In genomic region chr2:177164584-177165052, GRCh38 we compare ENCODE assay signal across 9 cellular contexts. TPM values are rescaled to one million over a fixed set of nuclear protein-coding genes. Genes with fewer than 3 reads are reported as not detected.
DNase-seq lines count a peak whose midpoint lies in the region; ATAC-seq and TF ChIP-seq lines count a peak whose summit lies in the region.
"Had no signal": no experiment of that assay in that cellular context is flagged by ENCODE, and none has a peak within 500 bp of the region (broad histone marks: within the 10 kb centered on the region; RNA-seq: fewer than 3 reads in every experiment).

No MANE protein-coding gene starts in this region.

- H2AK5ac ChIP-seq in IMR-90 (ENCODE audit: low read depth, low read length), result no peak overlapping the region

- peaks cover 0 to 2% of the 10 kb centered on the region in 2 donors for H3K27me3 Mint-ChIP-seq in CD8-positive, alpha-beta memory T cell

- peak overlapping the region; percentile 47 for H3K4me3 ChIP-seq in CD8-positive, alpha-beta memory T cell (ENCODE audit: low read length)
- H3K4me3 ChIP-seq in IMR-90 (ENCODE audit: insufficient read depth, low read depth, low read length) (peak overlapping the region; percentile 40), OCI-LY1 (ENCODE audit: low read depth, low read length, poor library complexity, severe bottlenecking) (peak overlapping the region; percentile 48)

- H3K4me2 ChIP-seq in IMR-90 (ENCODE audit: low read depth, low read length) (peak overlapping the region; percentile 92), OCI-LY1 (ENCODE audit: low read length) (peak overlapping the region; percentile 84)

- peak overlapping the region; percentile 46; the same call in 1 of the 2 replicates for H3K4ac ChIP-seq in IMR-90 (ENCODE audit: low read depth, low read length)

- H2BK120ac ChIP-seq in IMR-90 (ENCODE audit: low read depth, low read length), result peak overlapping the region; percentile 77

- H3F3A ChIP-seq in OCI-LY1 (ENCODE audit: insufficient read depth, low read length), result no peaks in the 10 kb centered on the region

- peaks cover 4% of the 10 kb centered on the region; the same call in 1 of the 2 replicates for H3K9me1 ChIP-seq in IMR-90 (ENCODE audit: insufficient read depth, low read length)

- peak; percentile 48; the same call in 1 of the 2 replicates for TF ChIP-seq POLR2A in IMR-90 (IDR thresholded peaks at IDR 0.05; ENCODE audit: low read depth, low read length)

- no peaks in the 10 kb centered on the region for H3K36me3 ChIP-seq in CD8-positive, alpha-beta memory T cell (ENCODE audit: insufficient read depth, low read length)
- H3K36me3 ChIP-seq in IMR-90 (ENCODE audit: control insufficient read depth, insufficient read depth, low read length), result no peaks in the 10 kb centered on the region
- no peaks in the 10 kb centered on the region for H3K36me3 ChIP-seq in OCI-LY1 (ENCODE audit: insufficient read depth, low read length)

- POLR2A ChIA-PET in CD8-positive, alpha-beta memory T cell (lab: Charles Lee), result interaction anchor here (0.7 to 4.7 kb wide), 6 partner anchors 47 to 251 kb away, joined by 4 to 84 read pairs (median 6); partner anchors contain the start of genes HNRNPA3 and NFE2L2
- POLR2A ChIA-PET in IMR-90 (lab: Charles Lee; ENCODE audit: unreplicated experiment), result interaction anchor here (0.9 to 1.9 kb wide), 3 partner anchors 96 to 229 kb away, joined by 3 to 9 read pairs (median 6); partner anchors contain the start of gene NFE2L2

- H2AFZ ChIP-seq in IMR-90 (replicated peaks; ENCODE audit: low read length, poor library complexity) (peak overlapping the region; percentile 71), OCI-LY1 (ENCODE audit: low read length) (peak overlapping the region; percentile 95)

- H3K79me1 ChIP-seq in IMR-90 (ENCODE audit: low read depth in 1 of 2, low read length in 2 of 2), result peaks cover 3 to 11% of the 10 kb centered on the region in 2 experiments; a peak in 3 of 4 replicates

- H3K4me1 ChIP-seq in CD8-positive, alpha-beta memory T cell (ENCODE audit: insufficient read depth, low read length), result peaks cover 18% of the 10 kb centered on the region
- H3K4me1 ChIP-seq in IMR-90 (ENCODE audit: control insufficient read depth, insufficient read depth, low read length), result peaks cover 9% of the 10 kb centered on the region
- H3K4me1 ChIP-seq in OCI-LY1 (ENCODE audit: insufficient read depth, low read length, severe bottlenecking), result peaks cover 28% of the 10 kb centered on the region

- TF ChIP-seq CTCF in IMR-90 (conservative IDR thresholded peaks at IDR 0.05; ENCODE audit: low read depth, low read length) (peak; percentile 99), OCI-LY1 (IDR thresholded peaks at IDR 0.05; ENCODE audit: low read length) (peak; percentile 99)

- no peaks in the 10 kb centered on the region for H3K9me2 ChIP-seq in OCI-LY1 (ENCODE audit: low read depth, low read length)

- H3K14ac ChIP-seq in IMR-90 (replicated peaks; ENCODE audit: low read depth, low read length), result peak overlapping the region; percentile 71; the same call in 1 of the 2 replicates

- CTCF ChIA-PET in CD8-positive, alpha-beta memory T cell (lab: Charles Lee), result interaction anchor here (0.5 to 4.9 kb wide), 54 partner anchors 9 to 609 kb away, joined by 3 to 113 read pairs (median 4); partner anchors contain the start of genes AGPS and NFE2L2
- CTCF ChIA-PET in IMR-90 (lab: Yijun Ruan, JAX), result interaction anchor here (0.6 to 2.6 kb wide), 47 partner anchors 8 to 594 kb away, joined by 3 to 29 read pairs (median 4); partner anchors contain the start of gene NFE2L2

- intact Hi-C loops in IMR-90 (cut with micrococcal nuclease), result loop anchor here (1.0 to 5.0 kb wide), 9 partner anchors 49 to 594 kb away; no protein-coding TSS in a partner anchor

- TF ChIP-seq RAD21 in IMR-90 (IDR thresholded peaks at IDR 0.05; ENCODE audit: low read length), result peak; percentile 100

- no peaks in the 10 kb centered on the region for H3K27me3 ChIP-seq in CD8-positive, alpha-beta memory T cell (ENCODE audit: insufficient read depth, low read length, poor library complexity, severe bottlenecking)
- no peaks in the 10 kb centered on the region for H3K27me3 ChIP-seq in IMR-90 (ENCODE audit: control insufficient read depth, insufficient read depth, low read length)
- H3K27me3 ChIP-seq in OCI-LY1 (ENCODE audit: insufficient read depth, low read length), result no peaks in the 10 kb centered on the region

- no peaks in the 10 kb centered on the region for H4K20me1 ChIP-seq in IMR-90 (ENCODE audit: insufficient read depth, low read length)
- H4K20me1 ChIP-seq in OCI-LY1 (ENCODE audit: insufficient read depth, low read length), result no peaks in the 10 kb centered on the region

- no peaks in the 10 kb centered on the region for H3K79me2 ChIP-seq in OCI-LY1 (ENCODE audit: insufficient read depth, low read length)

- no peaks in the 10 kb centered on the region for H3K9me3 ChIP-seq in CD8-positive, alpha-beta memory T cell (ENCODE audit: low read length)
- H3K9me3 ChIP-seq in IMR-90 (ENCODE audit: control insufficient read depth, insufficient read depth, low read length) (no peaks in the 10 kb centered on the region), OCI-LY1 (ENCODE audit: low read length) (no peaks in the 10 kb centered on the region)

- WGBS in IMR-90 (ENCODE audit: extremely low coverage in 2 of 2, insufficient read length in 1 of 2), 2 experiments, result no CpG with 5 or more reads among the region's 13 CpGs

- H3K27ac Mint-ChIP-seq in CD8-positive, alpha-beta memory T cell, result no peak overlapping the region
- H3K27ac Mint-ChIP-seq: activated naive CD8-positive, alpha-beta T cell had no signal

- H3K56ac ChIP-seq in IMR-90 (ENCODE audit: extremely low read depth, insufficient read depth, low read length), result peak overlapping the region; percentile 72; the same call in 1 of the 2 replicates

- BruUV-seq in IMR-90 (replicated peaks; lab: Mats Ljungman, UMichigan), result no TSS peak

- H2BK5ac ChIP-seq in IMR-90 (ENCODE audit: low read depth, low read length, poor library complexity, severe bottlenecking), result peak overlapping the region; percentile 64

- peaks cover 6 to 16% (median 16%) of the 10 kb centered on the region in 3 donors for H3K4me1 Mint-ChIP-seq in CD8-positive, alpha-beta memory T cell

- 0 out of 2 replicates have a peak overlapping the region, but pooled peaks have one; percentile 32 for H4K5ac ChIP-seq in IMR-90 (ENCODE audit: low read depth, low read length)

- peak overlapping the region; percentile 56; the same call in 1 of the 2 replicates for H3K18ac ChIP-seq in IMR-90 (ENCODE audit: low read depth, low read length)

- peak overlapping the region; percentile 70 to 71; a peak in 3 of 4 replicates for H4K8ac ChIP-seq in IMR-90 (ENCODE audit: low read depth in 2 of 2, low read length in 2 of 2)

- no peaks in the 10 kb centered on the region for H3K9me3 Mint-ChIP-seq in CD8-positive, alpha-beta memory T cell

- H2BK15ac ChIP-seq in IMR-90 (ENCODE audit: low read depth, low read length), result no peak overlapping the region; the same call in 2 of the 3 replicates

- H3K27ac ChIP-seq in CD8-positive, alpha-beta memory T cell (ENCODE audit: low read depth, low read length), result peak overlapping the region; percentile 32
- H3K27ac ChIP-seq in IMR-90 (ENCODE audit: insufficient read depth, low read length), result peak overlapping the region; percentile 34; the same call in 1 of the 2 replicates
- H3K27ac ChIP-seq in OCI-LY1 (ENCODE audit: low read depth, low read length, poor library complexity, severe bottlenecking), result no peak overlapping the region

- H3K4me3 Mint-ChIP-seq in CD8-positive, alpha-beta memory T cell, result no peak overlapping the region
- H3K4me3 Mint-ChIP-seq: activated naive CD8-positive, alpha-beta T cell had no signal

- H2AK9ac ChIP-seq in IMR-90 (replicated peaks; ENCODE audit: low read depth, low read length, poor library complexity), result no peak overlapping the region

- peak; percentile 55 for ATAC-seq in GM21360 (IDR thresholded peaks at IDR 0.05; ENCODE audit: unreplicated experiment)
- peak; percentile 68 for ATAC-seq in IMR-90 (ENCODE audit: low read depth)
- peak; percentile 83 for ATAC-seq in esophagus mucosa

- 0 out of 2 replicates have a peak overlapping the region, but pooled peaks have one; percentile 49 for H4K91ac ChIP-seq in IMR-90 (ENCODE audit: insufficient read depth, low read depth, low read length)

- peak; percentile 65 to 85 (median 72) for DNase-seq in CD8-positive, alpha-beta memory T cell
- peak; percentile 72 for DNase-seq in IMR-90
- DNase-seq in activated T-cell treated with anti-CD3 and anti-CD28 coated beads for 24 hours (ENCODE audit: low read depth), result peak; percentile 64
- peak; percentile 93 for DNase-seq in myocyte (ENCODE audit: low read depth)
- DNase-seq in stimulated activated CD8-positive, alpha-beta memory T cell treated with anti-CD3 and anti-CD28 coated beads, Interleukin-7, amount 100 ng/mL, for 1 hour (ENCODE audit: low read depth in 2 of 2), result peak; percentile 63 to 64

- peak overlapping the region; percentile 77 for H3K9ac ChIP-seq in IMR-90 (ENCODE audit: low read depth, low read length)
- peak overlapping the region; percentile 60 for H3K9ac ChIP-seq in OCI-LY1 (ENCODE audit: low read length)

- in situ Hi-C loops in IMR-90 (cut with MboI; ENCODE audit: low sequenced_read_pairs), result loop anchor here (5.0 to 10.0 kb wide), 4 partner anchors 163 to 590 kb away; no protein-coding TSS in a partner anchor

- H2BK20ac ChIP-seq in IMR-90 (ENCODE audit: low read depth, low read length), result 0 out of 2 replicates have a peak overlapping the region, but pooled peaks have one; percentile 2

- dilution Hi-C loops in IMR-90 (cut with HindIII; ENCODE audit: low sequenced_read_pairs, unreplicated experiment), result no loop called here

- H3K23ac ChIP-seq in IMR-90 (ENCODE audit: low read depth, low read length), result peak overlapping the region; percentile 55; the same call in 1 of the 2 replicates

- no peaks in the 10 kb centered on the region for H3K36me3 Mint-ChIP-seq in CD8-positive, alpha-beta memory T cell
- H3K36me3 Mint-ChIP-seq: activated naive CD8-positive, alpha-beta T cell had no signal

TF ChIP-seq in IMR-90, 13 proteins besides CTCF, POLR2A, EP300 and RAD21 (continues in another document):
- TF ChIP-seq RCOR1 (IDR thresholded peaks at IDR 0.05; ENCODE audit: insufficient replicate concordance, low read length), result no peak
- no peak for TF ChIP-seq MAFK (IDR thresholded peaks at IDR 0.05; ENCODE audit: low read depth, low read length)

RNA-seq across cellular contexts. Expression of gene HNRNPA3, which starts 48.0 kb away (rescaled TPM):
- total RNA-seq in CD8-positive, alpha-beta memory T cell, result 100 to 1,000 TPM; 203 to 216 TPM
- 58.3 TPM for polyA plus RNA-seq in CD8-positive, alpha-beta memory T cell
- total RNA-seq in IMR-90 (2012; rRNA removed) (18.6 and 35.6 TPM in 2 replicates), esophagus mucosa (142 TPM), myocyte (29.2 and 29.6 TPM in 2 replicates)
- polyA plus RNA-seq in IMR-90 (2012; rRNA removed), result 111 and 119 TPM in 2 replicates
- polyA plus RNA-seq in IMR-90 (2012; cell fraction: cytosol; rRNA removed), result 20.4 and 31.8 TPM in 2 replicates
- 9.3 and 76.5 TPM in 2 replicates for polyA plus RNA-seq in IMR-90 (2012; cell fraction: nucleus; rRNA removed; ENCODE audit: low replicate concordance)
- polyA plus RNA-seq in myocyte (2012), result 127 TPM
